ENCODE assay signal across 8 cellular contexts in the genomic region with DNA sequence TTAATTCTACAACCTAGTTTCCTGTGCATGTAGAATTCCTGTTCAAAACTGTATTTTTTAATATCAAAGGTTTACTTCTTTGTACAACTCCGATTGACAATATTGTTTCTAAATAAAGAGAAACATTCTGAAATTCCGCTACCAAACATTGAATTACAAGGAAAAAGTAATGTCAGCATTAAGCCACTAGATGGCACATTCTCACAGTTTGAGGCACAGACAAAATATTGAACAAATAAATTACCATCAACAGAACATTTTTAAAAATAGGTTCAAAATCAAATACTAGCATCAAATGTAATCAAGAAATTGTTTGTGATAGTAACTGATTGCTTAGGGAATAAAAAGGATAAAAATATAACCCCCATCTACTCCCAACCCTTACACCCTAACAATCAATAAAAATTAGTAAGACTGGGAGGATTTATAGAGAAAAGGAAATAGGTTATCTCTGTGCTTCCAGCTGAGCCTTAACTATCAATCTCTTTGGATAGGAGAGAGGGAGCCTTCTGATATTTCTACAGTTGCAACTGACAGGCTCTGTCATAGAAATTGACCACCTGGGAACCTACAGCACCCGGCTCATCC.
DNase-seq lines count a peak whose midpoint lies in the region; ATAC-seq, FAIRE-seq and TF ChIP-seq lines count a peak whose summit lies in the region.

No MANE protein-coding gene starts in this region.

- H3K27ac ChIP-seq in astrocyte (ENCODE audit: low read depth, low read length) (no peak overlapping the region), HepG2 (ENCODE audit: extremely low read length, insufficient read depth, low read length) (no peak overlapping the region)

- H3K27ac Mint-ChIP-seq in astrocyte (ENCODE audit: unreplicated experiment) = no peak overlapping the region

- H3K27me3 Mint-ChIP-seq in astrocyte (ENCODE audit: low read depth, unreplicated experiment) = peaks cover 24% of the 10 kb centered on the region

- no peak for TF ChIP-seq POLR2A in HepG2 (IDR thresholded peaks at IDR 0.05; ENCODE audit: insufficient read depth in 1 of 2, low read depth in 2 of 2, low read length in 2 of 2)

- CTCF ChIA-PET in HepG2 (lab: Yijun Ruan, JAX; ENCODE audit: low intra/inter-chr PET ratio, low total read pairs) = interaction anchor here (1.3 to 1.9 kb wide), 2 partner anchors 24 to 463 kb away, joined by 5 to 21 read pairs; no protein-coding TSS in a partner anchor

- H3K4me2 ChIP-seq in astrocyte (ENCODE audit: low read length) = no peak overlapping the region
- no peak overlapping the region for H3K4me2 ChIP-seq in HepG2 (ENCODE audit: low read depth, low read length)

- in situ Hi-C loops in HepG2 (cut with HindIII; ENCODE audit: extremely low pct_ligation_motif_present, low pct_unique_long_range_greater_than_20kb) = loop anchor here (10.0 kb wide), 1 partner anchor 461 kb away; no protein-coding TSS in a partner anchor

- H3K4me1 ChIP-seq in astrocyte (ENCODE audit: insufficient read depth, low read length) (no peaks in the 10 kb centered on the region), HepG2 (ENCODE audit: insufficient read depth, low read length) (no peaks in the 10 kb centered on the region)

- DNase-seq in NCI-H2107 treated with DMSO at 0.1 percent for 48 hours (lab: John Stamatoyannopoulos, UW; ENCODE audit: unreplicated experiment) = peak; percentile 29
- DNase-seq in NCI-H2107 (lab: John Stamatoyannopoulos, UW) = no peak
- peak; percentile 37 for DNase-seq in NCI-H1105 treated with DMSO at 0.1 percent for 48 hours (lab: John Stamatoyannopoulos, UW)
- DNase-seq in astrocyte (ENCODE audit: low read depth) = peak; percentile 12
- no peak for DNase-seq in HepG2 (ENCODE audit: low spot score)
- no peak for DNase-seq in NCI-H524 treated with DMSO at 0.1 percent for 48 hours (lab: John Stamatoyannopoulos, UW)
- DNase-seq in activated CD4-positive, CD25-positive, alpha-beta regulatory T cell (lab: John Stamatoyannopoulos, UW) = no peak
- no peak for DNase-seq in activated CD4-positive, CD25-positive, alpha-beta regulatory T cell treated with anti-CD3 and anti-CD28 coated beads, Interleukin-2, amount 50 U/mL, for 72 hours

- H3K4me3 Mint-ChIP-seq in astrocyte (ENCODE audit: unreplicated experiment) = no peak overlapping the region

- H3K36me3 ChIP-seq in astrocyte (ENCODE audit: insufficient read depth, low read length) (no peaks in the 10 kb centered on the region), HepG2 (replicated peaks in 1 of 2; ENCODE audit: control insufficient read depth in 1 of 2, insufficient read depth in 2 of 2, low read length in 2 of 2) (no peaks in the 10 kb centered on the region)

- no peak overlapping the region for H3K9ac ChIP-seq in astrocyte (ENCODE audit: low read length)
- no peak overlapping the region for H3K9ac ChIP-seq in HepG2 (ENCODE audit: insufficient read depth, low read depth, low read length)

- H3K79me2 ChIP-seq in astrocyte (ENCODE audit: insufficient read depth, low read length) (no peaks in the 10 kb centered on the region), HepG2 (ENCODE audit: insufficient read depth, low read length) (no peaks in the 10 kb centered on the region)

- H3K9me3 ChIP-seq in astrocyte (ENCODE audit: insufficient read depth, low read depth, low read length) (no peaks in the 10 kb centered on the region), HepG2 (ENCODE audit: low read length) (no peaks in the 10 kb centered on the region)

- POLR2A ChIA-PET in HepG2 (lab: Yijun Ruan, JAX) = no interaction called here

- no TSS peak for BruUV-seq in HepG2 (replicated peaks; lab: Mats Ljungman, UMichigan)

- FAIRE-seq in astrocyte (lab: Jason Lieb, UNC) (no peak), HepG2 (lab: Jason Lieb, UNC) (peak; percentile 80)

- intact Hi-C loops in HepG2 (cut with micrococcal nuclease; ENCODE audit: unreplicated experiment) = loop anchor here (1.0 to 5.0 kb wide), 2 partner anchors 23 to 458 kb away; no protein-coding TSS in a partner anchor

- peaks cover 10% of the 10 kb centered on the region for H3K4me1 Mint-ChIP-seq in astrocyte (ENCODE audit: low read depth, unreplicated experiment)

- H3K9me3 Mint-ChIP-seq in astrocyte (ENCODE audit: unreplicated experiment) = no peaks in the 10 kb centered on the region

- no peaks in the 10 kb centered on the region for H3K36me3 Mint-ChIP-seq in astrocyte (ENCODE audit: low read depth, unreplicated experiment)

- TF ChIP-seq RAD21 in HepG2 (CRISPR knock-in tag; IDR thresholded peaks at IDR 0.05) = 0 out of 2 replicates have a peak, but pooled peaks have one; percentile 27

- H3K4me3 ChIP-seq in astrocyte (ENCODE audit: insufficient read depth, low read depth, low read length) (no peak overlapping the region), HepG2 (replicated peaks in 1 of 3; ENCODE audit: insufficient read depth in 1 of 3, low read depth in 2 of 3, low read length in 3 of 3) (no peak overlapping the region)

- WGBS in HepG2 (ENCODE audit: low lambda C conversion rate) = 15% methylated on average over 3 of the region's 3 CpGs

- H2AFZ ChIP-seq in astrocyte (ENCODE audit: low read depth, low read length) = no peak overlapping the region
- no peak overlapping the region for H2AFZ ChIP-seq in HepG2 (ENCODE audit: low read length)

- no peaks in the 10 kb centered on the region for H4K20me1 ChIP-seq in astrocyte (ENCODE audit: insufficient read depth, low read length)
- no peaks in the 10 kb centered on the region for H4K20me1 ChIP-seq in HepG2 (ENCODE audit: insufficient read depth, low read length)

- no peak for TF ChIP-seq EP300 in HepG2 (IDR thresholded peaks at IDR 0.05; ENCODE audit: low read depth in 2 of 2, low read length in 2 of 2)
- TF ChIP-seq EP300 in HepG2 (CRISPR knock-in tag; IDR thresholded peaks at IDR 0.05; ENCODE audit: borderline replicate concordance) = no peak

- H3K27me3 ChIP-seq in astrocyte (ENCODE audit: insufficient read depth, low read length) (peaks cover 11% of the 10 kb centered on the region), HepG2 (ENCODE audit: control insufficient read depth in 1 of 2, insufficient read depth in 2 of 2, low read length in 2 of 2) (peaks cover 0 to 23% of the 10 kb centered on the region in 2 experiments; a peak in 2 of 5 replicates)

- TF ChIP-seq CTCF in astrocyte (IDR thresholded peaks at IDR 0.05; ENCODE audit: insufficient read depth, low read depth, low read length) (peak; percentile 81), HepG2 (CRISPR knock-in tag; IDR thresholded peaks at IDR 0.05) (peak; percentile 65)

- ATAC-seq in HepG2 = no peak

TF ChIP-seq in HepG2, 621 proteins besides CTCF, POLR2A, EP300 and RAD21 (continues in another document):
- TF ChIP-seq, protein P1, sequence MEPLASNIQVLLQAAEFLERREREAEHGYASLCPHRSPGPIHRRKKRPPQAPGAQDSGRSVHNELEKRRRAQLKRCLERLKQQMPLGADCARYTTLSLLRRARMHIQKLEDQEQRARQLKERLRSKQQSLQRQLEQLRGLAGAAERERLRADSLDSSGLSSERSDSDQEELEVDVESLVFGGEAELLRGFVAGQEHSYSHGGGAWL (CRISPR knock-in tag; IDR thresholded peaks at IDR 0.05) = no peak
- TF ChIP-seq MAFG (CRISPR knock-in tag; IDR thresholded peaks at IDR 0.05) = no peak
- TF ChIP-seq SMC3 (IDR thresholded peaks at IDR 0.05; ENCODE audit: low read length) = peak; percentile 75

Comparison
In these comparisons a context has a peak if more than half of its experiments do, and no peak if none do; other contexts are left out.
1. DNase-seq: peak in NCI-H2107 treated with DMSO at 0.1 percent for 48 hours (single experiment), NCI-H1105 treated with DMSO at 0.1 percent for 48 hours (single experiment) and astrocyte (single experiment); none in NCI-H2107 (single experiment), HepG2 (single experiment), NCI-H524 treated with DMSO at 0.1 percent for 48 hours (single experiment), activated CD4-positive, CD25-positive, alpha-beta regulatory T cell (0 of 4) and activated CD4-positive, CD25-positive, alpha-beta regulatory T cell treated with anti-CD3 and anti-CD28 coated beads, Interleukin-2, amount 50 U/mL, for 72 hours (single experiment).